In the genomic region with DNA sequence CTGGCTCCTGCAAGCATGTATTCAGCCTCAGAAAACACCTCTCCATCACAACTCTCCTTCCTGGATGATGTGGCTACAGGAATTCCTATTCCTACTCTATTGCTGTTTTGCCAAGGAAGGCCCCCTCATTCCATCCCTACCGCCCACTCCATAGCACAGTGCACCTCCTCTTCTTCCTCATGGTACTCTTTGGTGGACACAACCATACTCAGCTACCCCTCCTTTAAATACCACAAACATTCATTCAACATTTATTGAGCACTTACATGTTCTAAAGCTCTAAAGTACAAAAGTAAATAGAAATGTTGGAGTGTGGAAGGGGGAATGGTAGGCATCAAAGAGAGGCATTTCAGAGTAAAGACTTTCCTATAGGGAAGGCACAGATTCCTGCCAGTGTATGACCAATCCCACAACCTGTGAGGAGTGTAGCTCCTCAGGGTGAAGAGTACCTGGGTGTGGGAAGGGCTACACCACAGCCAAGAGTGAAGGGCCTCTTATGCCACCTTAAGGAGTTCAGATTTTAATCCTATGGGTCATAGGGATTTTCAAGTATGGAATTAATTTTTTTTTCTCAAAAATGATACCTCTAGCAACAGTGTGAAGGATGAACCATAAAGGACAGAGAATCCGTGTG, we compare ENCODE assay signal across 24 cellular contexts. TPM values are rescaled to one million over a fixed set of nuclear protein-coding genes. Genes with fewer than 3 reads are reported as not detected.
DNase-seq lines count a peak whose midpoint lies in the region; ATAC-seq, FAIRE-seq and TF ChIP-seq lines count a peak whose summit lies in the region.
"Had no signal": no experiment of that assay in that cellular context is flagged by ENCODE, and none has a peak within 500 bp of the region (broad histone marks: within the 10 kb centered on the region; RNA-seq: fewer than 3 reads in every experiment).

No MANE protein-coding gene starts in this region.

- no peak overlapping the region for H3K4me3 ChIP-seq in left ventricle myocardium inferior
- no peak overlapping the region for H3K4me3 ChIP-seq in hepatocyte
- no peak overlapping the region for H3K4me3 ChIP-seq in osteoblast (ENCODE audit: insufficient read depth, low read length)
- H3K4me3 ChIP-seq: SJCRH30 had no signal

- 93% methylated on average over 2 of the region's 2 CpGs for WGBS in hepatocyte (ENCODE audit: low lambda C conversion rate, missing lambda C conversion rate)

- H3K27me3 ChIP-seq in left ventricle myocardium inferior (ENCODE audit: low read depth) (no peaks in the 10 kb centered on the region), hepatocyte (no peaks in the 10 kb centered on the region), osteoblast (ENCODE audit: insufficient read depth, low read length) (no peaks in the 10 kb centered on the region)
- H3K27me3 ChIP-seq: SJCRH30 had no signal

- in situ Hi-C loops in G401 (cut with HindIII; ENCODE audit: low sequenced_read_pairs), result no loop called here

- H3K27ac ChIP-seq in left ventricle myocardium inferior (replicated peaks), result peak overlapping the region; percentile 60
- peak overlapping the region; percentile 4 for H3K27ac ChIP-seq in hepatocyte
- peak overlapping the region; percentile 33 for H3K27ac ChIP-seq in osteoblast (ENCODE audit: low read depth, low read length)
- H3K27ac ChIP-seq: C4-2B, SJCRH30 had no signal

- no peak for FAIRE-seq in GM19239 (lab: Jason Lieb, UNC)
- FAIRE-seq: A204.1, H54, HepG2 had no signal

- H3K79me2 ChIP-seq in hepatocyte, result peaks cover 15% of the 10 kb centered on the region
- peaks cover 89% of the 10 kb centered on the region for H3K79me2 ChIP-seq in osteoblast (ENCODE audit: insufficient read depth, low read length)

- intact Hi-C loops in left ventricle myocardium inferior (cut with micrococcal nuclease) (no loop called here), Right ventricle myocardium inferior (cut with DNase I) (no loop called here)

- H3K9me2 ChIP-seq in hepatocyte (replicated peaks; ENCODE audit: insufficient read depth), result no peaks in the 10 kb centered on the region

- H3K4me1 ChIP-seq in left ventricle myocardium inferior, result peaks cover 48% of the 10 kb centered on the region
- no peaks in the 10 kb centered on the region for H3K4me1 ChIP-seq in hepatocyte (ENCODE audit: insufficient read depth)
- H3K4me1 ChIP-seq in osteoblast (ENCODE audit: insufficient read depth, low read length), result no peaks in the 10 kb centered on the region

- peaks cover 17% of the 10 kb centered on the region for H3K36me3 ChIP-seq in left ventricle myocardium inferior
- no peaks in the 10 kb centered on the region for H3K36me3 ChIP-seq in hepatocyte (replicated peaks; ENCODE audit: insufficient read depth, low read depth)
- H3K36me3 ChIP-seq in osteoblast (ENCODE audit: insufficient read depth, low read length), result peaks cover 27% of the 10 kb centered on the region

- TF ChIP-seq CTCF in left ventricle myocardium inferior (IDR thresholded peaks at IDR 0.05; ENCODE audit: borderline replicate concordance), result no peak
- TF ChIP-seq CTCF in hepatocyte (IDR thresholded peaks at IDR 0.05; ENCODE audit: poor library complexity), result no peak
- no peak for TF ChIP-seq CTCF in osteoblast (IDR thresholded peaks at IDR 0.05; ENCODE audit: extremely low read depth, low read depth, low read length)

- H4K20me1 ChIP-seq in hepatocyte (ENCODE audit: insufficient read depth, poor library complexity, severe bottlenecking) (no peaks in the 10 kb centered on the region), osteoblast (ENCODE audit: insufficient read depth, low read length) (no peaks in the 10 kb centered on the region)

- H3K9me3 ChIP-seq in left ventricle myocardium inferior (replicated peaks), result peaks cover 16% of the 10 kb centered on the region
- H3K9me3 ChIP-seq in hepatocyte (ENCODE audit: low read depth), result no peaks in the 10 kb centered on the region
- no peaks in the 10 kb centered on the region for H3K9me3 ChIP-seq in osteoblast (ENCODE audit: low read depth, low read length)

- H2AFZ ChIP-seq in hepatocyte (no peak overlapping the region), osteoblast (ENCODE audit: low read length) (no peak overlapping the region)

- ATAC-seq in Right ventricle myocardium inferior (no peak), GM18517 (IDR thresholded peaks at IDR 0.05; ENCODE audit: unreplicated experiment) (no peak)
- ATAC-seq: HepG2 had no signal

- no peak overlapping the region for H3K4me2 ChIP-seq in hepatocyte
- no peak overlapping the region for H3K4me2 ChIP-seq in osteoblast (ENCODE audit: insufficient read depth, low read length)

- DNase-seq in left ventricle myocardium inferior, result no peak
- no peak for DNase-seq in Right ventricle myocardium inferior (ENCODE audit: missing footprints)
- DNase-seq in hepatocyte (ENCODE audit: low spot score), result no peak
- no peak for DNase-seq in osteoblast (ENCODE audit: insufficient read length, low spot score, missing footprints)
- DNase-seq in GM19239 (ENCODE audit: insufficient read length, low spot score), result no peak
- DNase-seq in G401 (ENCODE audit: low spot score), result no peak
- DNase-seq: Calu3; CD8-positive, alpha-beta memory T cell; GDM1; KBM-7; NCI-H1092 treated with DMSO at 0.1 percent for 48 hours; NCI-H146; NCI-H2029; NCI-H2171; NCI-H345; NCI-H524; NCI-H774; NK-92 treated with Interleukin-12 subunit alpha and Interleukin-12 subunit beta, amount 100 ng/mL, for 24 hours; SJCRH30 had no signal

RNA-seq across cellular contexts. Expression of a gene that starts 42.5 kb away (rescaled TPM):
- total RNA-seq in left ventricle myocardium inferior, result 29.9 TPM
- total RNA-seq in Right ventricle myocardium inferior, result 36.4 TPM
- total RNA-seq in hepatocyte, result 7.9 and 13.5 TPM in 2 replicates
- 5.4 and 8.8 TPM in 2 replicates for polyA plus RNA-seq in hepatocyte
- 28.2 and 28.3 TPM in 2 replicates for total RNA-seq in osteoblast
- total RNA-seq in G401 (2014; rRNA removed; shearing (Covaris generic)), result 0.06 and 0.20 TPM in 2 replicates
- polyA plus RNA-seq: CD8-positive, alpha-beta memory T cell had no signal

Comparison
In these comparisons a context has a peak if more than half of its experiments do, and no peak if none do; other contexts are left out.
1. H3K27ac ChIP-seq: peak in every context shown above with its lines; median percentile 60 in left ventricle myocardium inferior; 33 in osteoblast; 4 in hepatocyte.